ENCODE assay signal across 1 cellular context in genomic region chr14:74911704-74912103, GRCh38.
TF ChIP-seq lines count a peak whose summit lies in the region.

No MANE protein-coding gene starts in this region.

TF ChIP-seq in HepG2, 621 proteins besides CTCF, POLR2A, EP300 and RAD21:
- TF ChIP-seq HNRNPL (IDR thresholded peaks at IDR 0.05; ENCODE audit: low read depth, low read length) = no peak
- peak; percentile 60; the same call in 1 of the 2 replicates for TF ChIP-seq ZSCAN25 (CRISPR knock-in tag; IDR thresholded peaks at IDR 0.05)
